ENCODE assay signal across 8 cellular contexts in genomic region chr10:128011059-128011979, GRCh38.
DNase-seq lines count a peak whose midpoint lies in the region; ATAC-seq, FAIRE-seq and TF ChIP-seq lines count a peak whose summit lies in the region.

No MANE protein-coding gene starts in this region.

- H3K27ac ChIP-seq in RWPE2 (ENCODE audit: poor library complexity, severe bottlenecking) (no peak overlapping the region), pancreas (no peak overlapping the region), upper lobe of left lung (no peak overlapping the region)

- WGBS in pancreas, 2 donors, result 10% methylated on average over 27 of the region's 27 CpGs
- 14 to 21% methylated on average over 17 to 27 of the region's 27 CpGs for WGBS in upper lobe of left lung, 2 donors

- peak; percentile 25 for DNase-seq in DMS53 treated with DMSO at 0.1 percent for 48 hours (lab: John Stamatoyannopoulos, UW; ENCODE audit: unreplicated experiment)
- peak; percentile 84 for DNase-seq in HPDE6-E6E7 (ENCODE audit: extremely low spot score)
- DNase-seq in RWPE2 (ENCODE audit: low spot score), result no peak
- DNase-seq in activated effector memory CD4-positive, alpha-beta T cell treated with Interleukin-2 at 50 U/mL for 16 hours, result peak; percentile 80
- peak; percentile 92 for DNase-seq in germinal center (ENCODE audit: low spot score)
- peak; percentile 57 to 95 (median 84) for DNase-seq in pancreas
- DNase-seq in upper lobe of left lung, result peak; percentile 90 to 93

- no peak for TF ChIP-seq EP300 in upper lobe of left lung (IDR thresholded peaks at IDR 0.05)

- H3K27me3 ChIP-seq in RWPE2 (ENCODE audit: insufficient read depth, poor library complexity, severe bottlenecking) (no peaks in the 10 kb centered on the region), pancreas (no peaks in the 10 kb centered on the region), upper lobe of left lung (no peaks in the 10 kb centered on the region)

- TF ChIP-seq CTCF in RWPE2 (IDR thresholded peaks at IDR 0.05; ENCODE audit: poor library complexity, severe bottlenecking) (peak; percentile 97), pancreas (IDR thresholded peaks at IDR 0.05) (peak; percentile 97 to 99 (median 97)), upper lobe of left lung (IDR thresholded peaks at IDR 0.05) (peak; percentile 97 to 99 (median 99))

- no peak for TF ChIP-seq POLR2A in upper lobe of left lung (IDR thresholded peaks at IDR 0.05)

- intact Hi-C loops in pancreas (cut with DNase I), result loop anchor here in 2 of 3 donors (5.0 to 10.0 kb wide), 2 partner anchors 104 to 297 kb away; partner anchors contain the start of gene PTPRE (in 1 of the 2)

- H3K36me3 ChIP-seq in RWPE2 (ENCODE audit: low read depth) (no peaks in the 10 kb centered on the region), pancreas (no peaks in the 10 kb centered on the region), upper lobe of left lung (no peaks in the 10 kb centered on the region)

- no peak overlapping the region for H3K4me3 ChIP-seq in RWPE2 (ENCODE audit: severe bottlenecking)
- no peak overlapping the region for H3K4me3 ChIP-seq in pancreas
- H3K4me3 ChIP-seq in upper lobe of left lung, result no peak overlapping the region

- no peak for FAIRE-seq in pancreas (lab: Jason Lieb, UNC)

- peak; percentile 88 for ATAC-seq in GM21381 (IDR thresholded peaks at IDR 0.05; ENCODE audit: unreplicated experiment)
- peak; percentile 86 for ATAC-seq in RWPE2 (ENCODE audit: low read depth)
- peak; percentile 84 to 98 (median 94) for ATAC-seq in pancreas
- ATAC-seq in upper lobe of left lung (ENCODE audit: low FRiP score in 2 of 2), result peak; percentile 91 to 95

- no peaks in the 10 kb centered on the region for H3K9me3 ChIP-seq in RWPE2 (ENCODE audit: severe bottlenecking)
- H3K9me3 ChIP-seq in pancreas, result no peaks in the 10 kb centered on the region
- no peaks in the 10 kb centered on the region for H3K9me3 ChIP-seq in upper lobe of left lung

- H3K4me1 ChIP-seq in RWPE2 (ENCODE audit: insufficient read depth, poor library complexity, severe bottlenecking) (no peaks in the 10 kb centered on the region), pancreas (peaks cover 0 to 4% (median 0%) of the 10 kb centered on the region in 3 donors), upper lobe of left lung (peaks cover 10 to 43% (median 39%) of the 10 kb centered on the region in 4 donors)
